Comparison of ENCODE assay signal across 1 cellular context in the genomic region with DNA sequence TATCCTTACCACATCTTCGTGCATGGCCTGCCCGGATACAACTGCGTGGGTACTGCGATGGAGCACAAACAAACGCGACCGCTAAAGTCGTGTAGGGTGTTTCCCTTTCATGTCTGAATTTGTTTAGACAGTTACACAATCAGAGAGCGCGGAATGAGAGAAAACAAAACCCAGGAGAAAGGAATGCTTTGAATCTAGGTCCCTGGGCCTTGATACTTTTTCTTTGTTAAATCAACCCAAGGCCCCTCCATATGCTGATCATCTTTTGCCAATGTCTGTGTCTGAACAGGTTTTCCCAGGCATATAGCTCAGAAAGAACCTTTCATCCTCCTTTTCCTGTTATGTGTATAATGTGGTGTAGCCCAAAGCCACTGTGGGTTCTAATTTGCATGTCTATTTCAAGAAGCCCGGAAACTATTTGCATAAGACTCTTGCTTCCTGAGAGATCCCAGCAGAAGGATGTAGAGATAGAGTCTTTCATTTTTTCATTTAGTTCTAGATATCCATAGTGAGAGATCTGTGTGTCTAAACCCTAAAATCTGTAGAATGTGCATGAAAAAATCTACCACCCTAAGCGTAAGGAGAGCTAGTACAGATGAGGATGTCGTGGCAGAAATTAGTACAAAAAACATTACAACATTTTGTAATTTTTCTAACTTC.
TF ChIP-seq lines count a peak whose summit lies in the region.

No MANE protein-coding gene starts in this region.

TF ChIP-seq in HepG2, 621 proteins besides CTCF, POLR2A, EP300 and RAD21 (continued from another document and continues in another):
- TF ChIP-seq, protein P1, sequence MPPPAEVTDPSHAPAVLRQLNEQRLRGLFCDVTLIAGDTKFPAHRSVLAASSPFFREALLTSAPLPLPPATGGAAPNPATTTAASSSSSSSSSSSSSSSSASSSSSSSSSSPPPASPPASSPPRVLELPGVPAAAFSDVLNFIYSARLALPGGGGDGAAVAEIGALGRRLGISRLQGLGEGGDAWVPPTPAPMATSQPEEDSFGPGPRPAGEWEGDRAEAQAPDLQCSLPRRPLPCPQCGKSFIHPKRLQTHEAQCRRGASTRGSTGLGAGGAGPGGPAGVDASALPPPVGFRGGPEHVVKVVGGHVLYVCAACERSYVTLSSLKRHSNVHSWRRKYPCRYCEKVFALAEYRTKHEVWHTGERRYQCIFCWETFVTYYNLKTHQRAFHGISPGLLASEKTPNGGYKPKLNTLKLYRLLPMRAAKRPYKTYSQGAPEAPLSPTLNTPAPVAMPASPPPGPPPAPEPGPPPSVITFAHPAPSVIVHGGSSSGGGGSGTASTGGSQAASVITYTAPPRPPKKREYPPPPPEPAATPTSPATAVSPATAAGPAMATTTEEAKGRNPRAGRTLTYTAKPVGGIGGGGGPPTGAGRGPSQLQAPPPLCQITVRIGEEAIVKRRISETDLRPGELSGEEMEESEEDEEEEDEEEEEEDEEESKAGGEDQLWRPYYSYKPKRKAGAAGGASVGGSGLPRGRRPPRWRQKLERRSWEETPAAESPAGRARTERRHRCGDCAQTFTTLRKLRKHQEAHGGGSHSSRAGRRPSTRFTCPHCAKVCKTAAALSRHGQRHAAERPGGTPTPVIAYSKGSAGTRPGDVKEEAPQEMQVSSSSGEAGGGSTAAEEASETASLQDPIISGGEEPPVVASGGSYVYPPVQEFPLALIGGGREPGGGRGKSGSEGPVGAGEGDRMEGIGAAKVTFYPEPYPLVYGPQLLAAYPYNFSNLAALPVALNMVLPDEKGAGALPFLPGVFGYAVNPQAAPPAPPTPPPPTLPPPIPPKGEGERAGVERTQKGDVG (CRISPR knock-in tag; IDR thresholded peaks at IDR 0.05; ENCODE audit: borderline replicate concordance) = no peak
- TF ChIP-seq CEBPB (IDR thresholded peaks at IDR 0.05; ENCODE audit: borderline replicate concordance, low read depth, low read length) (peak; percentile 92), ETV5 (CRISPR knock-in tag; IDR thresholded peaks at IDR 0.05; ENCODE audit: borderline replicate concordance) (peak; percentile 45; the same call in 1 of the 2 replicates), ZNF354B (CRISPR knock-in tag; IDR thresholded peaks at IDR 0.05) (no peak), ZNF331 (CRISPR knock-in tag; IDR thresholded peaks at IDR 0.05) (peak; percentile 56; the same call in 1 of the 2 replicates), ZNF747 (CRISPR knock-in tag; IDR thresholded peaks at IDR 0.05; ENCODE audit: borderline replicate concordance) (no peak), ZNF790 (CRISPR knock-in tag; IDR thresholded peaks at IDR 0.05; ENCODE audit: borderline replicate concordance) (no peak), ZKSCAN1 (IDR thresholded peaks at IDR 0.05; ENCODE audit: low read length) (no peak), ZNF12 (CRISPR knock-in tag; IDR thresholded peaks at IDR 0.05) (peak; percentile 78), BCL6 (CRISPR knock-in tag; IDR thresholded peaks at IDR 0.05) (peak; percentile 72), HNRNPK (IDR thresholded peaks at IDR 0.05; ENCODE audit: low read depth, low read length, poor library complexity, severe bottlenecking) (no peak), ATF7-NPFF (CRISPR knock-in tag; IDR thresholded peaks at IDR 0.05; ENCODE audit: low read depth) (no peak), SPEN (CRISPR knock-in tag; IDR thresholded peaks at IDR 0.05; ENCODE audit: low read depth) (no peak), ELF3 (CRISPR knock-in tag; IDR thresholded peaks at IDR 0.05) (peak; percentile 45; the same call in 1 of the 2 replicates), SRY (CRISPR knock-in tag; IDR thresholded peaks at IDR 0.05) (no peak), CHD4 (IDR thresholded peaks at IDR 0.05; ENCODE audit: borderline replicate concordance, low read length) (no peak), ZNF484 (CRISPR knock-in tag; IDR thresholded peaks at IDR 0.05; ENCODE audit: borderline replicate concordance, low read depth) (no peak), CBX2 (IDR thresholded peaks at IDR 0.05; ENCODE audit: low read depth, low read length) (no peak), CBX2 (CRISPR knock-in tag; IDR thresholded peaks at IDR 0.05; ENCODE audit: low read depth) (no peak), SATB2 (CRISPR knock-in tag; IDR thresholded peaks at IDR 0.05) (no peak), NFIC (IDR thresholded peaks at IDR 0.05; ENCODE audit: low read length) (peak; percentile 57), SIX1 (CRISPR knock-in tag; IDR thresholded peaks at IDR 0.05; ENCODE audit: borderline replicate concordance) (peak; percentile 50; the same call in 1 of the 2 replicates), SALL1 (CRISPR knock-in tag; IDR thresholded peaks at IDR 0.05) (peak; percentile 39; the same call in 1 of the 2 replicates), RAD51 (IDR thresholded peaks at IDR 0.05; ENCODE audit: borderline replicate concordance) (no peak), ZFY (CRISPR knock-in tag; IDR thresholded peaks at IDR 0.05) (0 out of 2 replicates have a peak, but pooled peaks have one; percentile 14), NR2F1 (CRISPR knock-in tag; IDR thresholded peaks at IDR 0.05) (peak in 1 of 2 experiments; percentile 20; a peak in 1 of 4 replicates), SUZ12 (IDR thresholded peaks at IDR 0.05; ENCODE audit: low read depth, low read length) (no peak), TBX3 (IDR thresholded peaks at IDR 0.05; ENCODE audit: borderline replicate concordance) (0 out of 2 replicates have a peak, but pooled peaks have one; percentile 43), NR3C1 (CRISPR knock-in tag; IDR thresholded peaks at IDR 0.05) (no peak), ZFP62 (CRISPR knock-in tag; IDR thresholded peaks at IDR 0.05) (no peak), MIER3 (CRISPR knock-in tag; IDR thresholded peaks at IDR 0.05; ENCODE audit: borderline replicate concordance) (0 out of 2 replicates have a peak, but pooled peaks have one; percentile 25), DZIP1 (CRISPR knock-in tag; IDR thresholded peaks at IDR 0.05) (no peak), KDM6A (CRISPR knock-in tag; IDR thresholded peaks at IDR 0.05; ENCODE audit: low read depth) (peak; percentile 28; the same call in 1 of the 2 replicates), ZNF879 (CRISPR knock-in tag; IDR thresholded peaks at IDR 0.05) (no peak), RXRB (CRISPR knock-in tag; IDR thresholded peaks at IDR 0.05; ENCODE audit: borderline replicate concordance) (peak; percentile 49), MIXL1 (CRISPR knock-in tag; IDR thresholded peaks at IDR 0.05) (no peak), ATAD3A (CRISPR knock-in tag; IDR thresholded peaks at IDR 0.05) (no peak), FOXA1 (IDR thresholded peaks at IDR 0.05) (no peak), FOXA1 (CRISPR knock-in tag; IDR thresholded peaks at IDR 0.05) (peak; percentile 64)
- TF ChIP-seq, protein P2, sequence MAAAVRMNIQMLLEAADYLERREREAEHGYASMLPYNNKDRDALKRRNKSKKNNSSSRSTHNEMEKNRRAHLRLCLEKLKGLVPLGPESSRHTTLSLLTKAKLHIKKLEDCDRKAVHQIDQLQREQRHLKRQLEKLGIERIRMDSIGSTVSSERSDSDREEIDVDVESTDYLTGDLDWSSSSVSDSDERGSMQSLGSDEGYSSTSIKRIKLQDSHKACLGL (CRISPR knock-in tag; IDR thresholded peaks at IDR 0.05) = no peak
- TF ChIP-seq, protein P3, sequence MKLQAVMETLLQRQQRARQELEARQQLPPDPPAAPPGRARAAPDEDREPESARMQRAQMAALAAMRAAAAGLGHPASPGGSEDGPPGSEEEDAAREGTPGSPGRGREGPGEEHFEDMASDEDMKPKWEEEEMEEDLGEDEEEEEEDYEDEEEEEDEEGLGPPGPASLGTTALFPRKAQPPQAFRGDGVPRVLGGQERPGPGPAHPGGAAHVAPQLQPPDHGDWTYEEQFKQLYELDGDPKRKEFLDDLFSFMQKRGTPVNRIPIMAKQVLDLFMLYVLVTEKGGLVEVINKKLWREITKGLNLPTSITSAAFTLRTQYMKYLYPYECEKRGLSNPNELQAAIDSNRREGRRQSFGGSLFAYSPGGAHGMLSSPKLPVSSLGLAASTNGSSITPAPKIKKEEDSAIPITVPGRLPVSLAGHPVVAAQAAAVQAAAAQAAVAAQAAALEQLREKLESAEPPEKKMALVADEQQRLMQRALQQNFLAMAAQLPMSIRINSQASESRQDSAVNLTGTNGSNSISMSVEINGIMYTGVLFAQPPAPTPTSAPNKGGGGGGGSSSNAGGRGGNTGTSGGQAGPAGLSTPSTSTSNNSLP (IDR thresholded peaks at IDR 0.05; ENCODE audit: low read depth, low read length) = peak; percentile 66
- TF ChIP-seq, protein P4, sequence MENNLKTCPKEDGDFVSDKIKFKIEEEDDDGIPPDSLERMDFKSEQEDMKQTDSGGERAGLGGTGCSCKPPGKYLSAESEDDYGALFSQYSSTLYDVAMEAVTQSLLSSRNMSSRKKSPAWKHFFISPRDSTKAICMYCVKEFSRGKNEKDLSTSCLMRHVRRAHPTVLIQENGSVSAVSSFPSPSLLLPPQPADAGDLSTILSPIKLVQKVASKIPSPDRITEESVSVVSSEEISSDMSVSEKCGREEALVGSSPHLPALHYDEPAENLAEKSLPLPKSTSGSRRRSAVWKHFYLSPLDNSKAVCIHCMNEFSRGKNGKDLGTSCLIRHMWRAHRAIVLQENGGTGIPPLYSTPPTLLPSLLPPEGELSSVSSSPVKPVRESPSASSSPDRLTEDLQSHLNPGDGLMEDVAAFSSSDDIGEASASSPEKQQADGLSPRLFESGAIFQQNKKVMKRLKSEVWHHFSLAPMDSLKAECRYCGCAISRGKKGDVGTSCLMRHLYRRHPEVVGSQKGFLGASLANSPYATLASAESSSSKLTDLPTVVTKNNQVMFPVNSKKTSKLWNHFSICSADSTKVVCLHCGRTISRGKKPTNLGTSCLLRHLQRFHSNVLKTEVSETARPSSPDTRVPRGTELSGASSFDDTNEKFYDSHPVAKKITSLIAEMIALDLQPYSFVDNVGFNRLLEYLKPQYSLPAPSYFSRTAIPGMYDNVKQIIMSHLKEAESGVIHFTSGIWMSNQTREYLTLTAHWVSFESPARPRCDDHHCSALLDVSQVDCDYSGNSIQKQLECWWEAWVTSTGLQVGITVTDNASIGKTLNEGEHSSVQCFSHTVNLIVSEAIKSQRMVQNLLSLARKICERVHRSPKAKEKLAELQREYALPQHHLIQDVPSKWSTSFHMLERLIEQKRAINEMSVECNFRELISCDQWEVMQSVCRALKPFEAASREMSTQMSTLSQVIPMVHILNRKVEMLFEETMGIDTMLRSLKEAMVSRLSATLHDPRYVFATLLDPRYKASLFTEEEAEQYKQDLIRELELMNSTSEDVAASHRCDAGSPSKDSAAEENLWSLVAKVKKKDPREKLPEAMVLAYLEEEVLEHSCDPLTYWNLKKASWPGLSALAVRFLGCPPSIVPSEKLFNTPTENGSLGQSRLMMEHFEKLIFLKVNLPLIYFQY (CRISPR knock-in tag; IDR thresholded peaks at IDR 0.05; ENCODE audit: borderline replicate concordance) = no peak
- TF ChIP-seq, protein P5, sequence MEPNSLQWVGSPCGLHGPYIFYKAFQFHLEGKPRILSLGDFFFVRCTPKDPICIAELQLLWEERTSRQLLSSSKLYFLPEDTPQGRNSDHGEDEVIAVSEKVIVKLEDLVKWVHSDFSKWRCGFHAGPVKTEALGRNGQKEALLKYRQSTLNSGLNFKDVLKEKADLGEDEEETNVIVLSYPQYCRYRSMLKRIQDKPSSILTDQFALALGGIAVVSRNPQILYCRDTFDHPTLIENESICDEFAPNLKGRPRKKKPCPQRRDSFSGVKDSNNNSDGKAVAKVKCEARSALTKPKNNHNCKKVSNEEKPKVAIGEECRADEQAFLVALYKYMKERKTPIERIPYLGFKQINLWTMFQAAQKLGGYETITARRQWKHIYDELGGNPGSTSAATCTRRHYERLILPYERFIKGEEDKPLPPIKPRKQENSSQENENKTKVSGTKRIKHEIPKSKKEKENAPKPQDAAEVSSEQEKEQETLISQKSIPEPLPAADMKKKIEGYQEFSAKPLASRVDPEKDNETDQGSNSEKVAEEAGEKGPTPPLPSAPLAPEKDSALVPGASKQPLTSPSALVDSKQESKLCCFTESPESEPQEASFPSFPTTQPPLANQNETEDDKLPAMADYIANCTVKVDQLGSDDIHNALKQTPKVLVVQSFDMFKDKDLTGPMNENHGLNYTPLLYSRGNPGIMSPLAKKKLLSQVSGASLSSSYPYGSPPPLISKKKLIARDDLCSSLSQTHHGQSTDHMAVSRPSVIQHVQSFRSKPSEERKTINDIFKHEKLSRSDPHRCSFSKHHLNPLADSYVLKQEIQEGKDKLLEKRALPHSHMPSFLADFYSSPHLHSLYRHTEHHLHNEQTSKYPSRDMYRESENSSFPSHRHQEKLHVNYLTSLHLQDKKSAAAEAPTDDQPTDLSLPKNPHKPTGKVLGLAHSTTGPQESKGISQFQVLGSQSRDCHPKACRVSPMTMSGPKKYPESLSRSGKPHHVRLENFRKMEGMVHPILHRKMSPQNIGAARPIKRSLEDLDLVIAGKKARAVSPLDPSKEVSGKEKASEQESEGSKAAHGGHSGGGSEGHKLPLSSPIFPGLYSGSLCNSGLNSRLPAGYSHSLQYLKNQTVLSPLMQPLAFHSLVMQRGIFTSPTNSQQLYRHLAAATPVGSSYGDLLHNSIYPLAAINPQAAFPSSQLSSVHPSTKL (CRISPR knock-in tag; IDR thresholded peaks at IDR 0.05) = peak; percentile 91
- TF ChIP-seq, protein P6, sequence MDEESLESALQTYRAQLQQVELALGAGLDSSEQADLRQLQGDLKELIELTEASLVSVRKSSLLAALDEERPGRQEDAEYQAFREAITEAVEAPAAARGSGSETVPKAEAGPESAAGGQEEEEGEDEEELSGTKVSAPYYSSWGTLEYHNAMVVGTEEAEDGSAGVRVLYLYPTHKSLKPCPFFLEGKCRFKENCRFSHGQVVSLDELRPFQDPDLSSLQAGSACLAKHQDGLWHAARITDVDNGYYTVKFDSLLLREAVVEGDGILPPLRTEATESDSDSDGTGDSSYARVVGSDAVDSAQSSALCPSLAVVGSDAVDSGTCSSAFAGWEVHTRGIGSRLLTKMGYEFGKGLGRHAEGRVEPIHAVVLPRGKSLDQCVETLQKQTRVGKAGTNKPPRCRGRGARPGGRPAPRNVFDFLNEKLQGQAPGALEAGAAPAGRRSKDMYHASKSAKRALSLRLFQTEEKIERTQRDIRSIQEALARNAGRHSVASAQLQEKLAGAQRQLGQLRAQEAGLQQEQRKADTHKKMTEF (CRISPR knock-in tag; IDR thresholded peaks at IDR 0.05) = peak; percentile 76
